8 cellular contexts compared by ENCODE assay signal in genomic region chr1:157505481-157506272, GRCh38. TPM values are rescaled to one million over a fixed set of nuclear protein-coding genes. Genes with fewer than 3 reads are reported as not detected.
DNase-seq lines count a peak whose midpoint lies in the region; ATAC-seq lines count a peak whose summit lies in the region.

No MANE protein-coding gene starts in this region.

- no peak overlapping the region for H3K9ac ChIP-seq in rectal smooth muscle tissue (ENCODE audit: low read length)

- H3K4me1 ChIP-seq in rectal smooth muscle tissue (ENCODE audit: control insufficient read depth, insufficient read depth, low read length) = no peaks in the 10 kb centered on the region

- ATAC-seq in GM18861 (IDR thresholded peaks at IDR 0.05; ENCODE audit: unreplicated experiment) (peak; percentile 85), HG02981 (IDR thresholded peaks at IDR 0.05; ENCODE audit: unreplicated experiment) (peak; percentile 94), left ventricle myocardium superior (peak; percentile 77), HG03457 (IDR thresholded peaks at IDR 0.05; ENCODE audit: unreplicated experiment) (no peak)
- ATAC-seq in activated naive CD8-positive, alpha-beta T cell treated with anti-CD3 and anti-CD28 coated beads, Interleukin-2, amount 10 ng/mL, durations not matched to agents 7 days and 5 days (ENCODE audit: low read depth) = peak; percentile 78

- H3K36me3 ChIP-seq in rectal smooth muscle tissue (ENCODE audit: control insufficient read depth, insufficient read depth, low read length) = no peaks in the 10 kb centered on the region

- H3K4me3 Mint-ChIP-seq in activated naive CD8-positive, alpha-beta T cell treated with anti-CD3 and anti-CD28 coated beads, Interleukin-2, amount 10 ng/mL, durations not matched to agents 7 days and 5 days = no peak overlapping the region

- H3K27me3 ChIP-seq in rectal smooth muscle tissue (ENCODE audit: control insufficient read depth, insufficient read depth, low read length) = no peaks in the 10 kb centered on the region

- H3K9me3 Mint-ChIP-seq in activated naive CD8-positive, alpha-beta T cell treated with anti-CD3 and anti-CD28 coated beads, Interleukin-2, amount 10 ng/mL, durations not matched to agents 7 days and 5 days = no peaks in the 10 kb centered on the region

- no peaks in the 10 kb centered on the region for H3K4me1 Mint-ChIP-seq in activated naive CD8-positive, alpha-beta T cell treated with anti-CD3 and anti-CD28 coated beads, Interleukin-2, amount 10 ng/mL, durations not matched to agents 7 days and 5 days

- no peak overlapping the region for H3K27ac Mint-ChIP-seq in activated naive CD8-positive, alpha-beta T cell treated with anti-CD3 and anti-CD28 coated beads, Interleukin-2, amount 10 ng/mL, durations not matched to agents 7 days and 5 days

- H3K27me3 Mint-ChIP-seq in activated naive CD8-positive, alpha-beta T cell treated with anti-CD3 and anti-CD28 coated beads, Interleukin-2, amount 10 ng/mL, durations not matched to agents 7 days and 5 days = peaks cover 22% of the 10 kb centered on the region

- peak overlapping the region; percentile 28 for H3K4me3 ChIP-seq in rectal smooth muscle tissue (ENCODE audit: low read length)

- H3K36me3 Mint-ChIP-seq in activated naive CD8-positive, alpha-beta T cell treated with anti-CD3 and anti-CD28 coated beads, Interleukin-2, amount 10 ng/mL, durations not matched to agents 7 days and 5 days = no peaks in the 10 kb centered on the region

- intact Hi-C loops in left ventricle myocardium superior (cut with micrococcal nuclease) = no loop called here

- DNase-seq in COLO829 (ENCODE audit: low spot score) (peak; percentile 72), NCI-H446 (lab: John Stamatoyannopoulos, UW) (peak; percentile 10 to 57), left ventricle myocardium superior (peak; percentile 44)
- no peak for DNase-seq in activated naive CD8-positive, alpha-beta T cell treated with anti-CD3 and anti-CD28 coated beads, Interleukin-2, amount 10 ng/mL, durations not matched to agents 7 days and 5 days

- POLR2A ChIA-PET in activated naive CD8-positive, alpha-beta T cell treated with anti-CD3 and anti-CD28 coated beads, Interleukin-2, amount 10 ng/mL, durations not matched to agents 7 days and 5 days (lab: Charles Lee) = no interaction called here

- H3K27ac ChIP-seq in rectal smooth muscle tissue (ENCODE audit: low read depth, low read length) = no peak overlapping the region

RNA-seq across cellular contexts. Expression of gene FCRL5, which starts 46.6 kb away (rescaled TPM):
- total RNA-seq in activated naive CD8-positive, alpha-beta T cell treated with anti-CD3 and anti-CD28 coated beads, Interleukin-2, amount 10 ng/mL, durations not matched to agents 7 days and 5 days = under 1 TPM; 0.33 to 0.37 TPM
- 0.17 TPM for total RNA-seq in left ventricle myocardium superior
